In genomic region chr7:138030679-138031351, GRCh38 we compare ENCODE assay signal across 25 cellular contexts. TPM values are rescaled to one million over a fixed set of nuclear protein-coding genes. Genes with fewer than 3 reads are reported as not detected.
DNase-seq lines count a peak whose midpoint lies in the region; ATAC-seq, FAIRE-seq and TF ChIP-seq lines count a peak whose summit lies in the region.
"Had no signal": no experiment of that assay in that cellular context is flagged by ENCODE, and none has a peak within 500 bp of the region (broad histone marks: within the 10 kb centered on the region; RNA-seq: fewer than 3 reads in every experiment).

No MANE protein-coding gene starts in this region.

- H2AFZ ChIP-seq in H1 (ENCODE audit: low read length) = no peak overlapping the region
- H2AFZ ChIP-seq: GM23338 had no signal

- no peaks in the 10 kb centered on the region for H3K27me3 ChIP-seq in H1 (replicated peaks in 1 of 4; ENCODE audit: control insufficient read depth in 3 of 4, extremely low read depth in 1 of 4, insufficient read depth in 3 of 4, low read length in 3 of 4)
- no peaks in the 10 kb centered on the region for H3K27me3 ChIP-seq in right cardiac atrium (ENCODE audit: control insufficient read depth, insufficient read depth)
- H3K27me3 ChIP-seq: ovary had no signal

- no peaks in the 10 kb centered on the region for H3K36me3 ChIP-seq in H1 (ENCODE audit: control insufficient read depth in 2 of 4, insufficient read depth in 4 of 4, low read length in 3 of 4)
- H3K36me3 ChIP-seq: left ventricle myocardium inferior, ovary had no signal

- no peak overlapping the region for H3K4me2 ChIP-seq in H1 (ENCODE audit: insufficient read depth in 1 of 2, low read depth in 2 of 2, low read length in 2 of 2)
- H3K4me2 ChIP-seq: GM23338 had no signal

- H3K27ac Mint-ChIP-seq in HFFc6 (no peak overlapping the region), T-cell (no peak overlapping the region)
- H3K27ac Mint-ChIP-seq: activated CD4-positive, alpha-beta memory T cell treated with anti-CD3 and anti-CD28 coated beads, Interleukin-2, amount 10 ng/mL, durations not matched to agents 7 days and 5 days; activated naive CD8-positive, alpha-beta T cell treated with anti-CD3 and anti-CD28 coated beads for 36 hours; activated T-cell treated with anti-CD3 and anti-CD28 coated beads, Interleukin-2, amount 50 U/mL, for 72 hours; GM23338 had no signal

- peaks cover 10% of the 10 kb centered on the region; the same call in 1 of the 2 replicates for H3K4me1 Mint-ChIP-seq in HFFc6 (ENCODE audit: low read depth)
- no peaks in the 10 kb centered on the region for H3K4me1 Mint-ChIP-seq in T-cell
- H3K4me1 Mint-ChIP-seq: activated CD4-positive, alpha-beta memory T cell treated with anti-CD3 and anti-CD28 coated beads, Interleukin-2, amount 10 ng/mL, durations not matched to agents 7 days and 5 days had no signal

- no peaks in the 10 kb centered on the region for H4K20me1 ChIP-seq in H1 (replicated peaks in 1 of 2; ENCODE audit: control insufficient read depth in 1 of 2, insufficient read depth in 2 of 2, low read length in 2 of 2)

- no peak overlapping the region for H3K4me3 Mint-ChIP-seq in HFFc6
- no peak overlapping the region for H3K4me3 Mint-ChIP-seq in T-cell
- H3K4me3 Mint-ChIP-seq: activated CD4-positive, alpha-beta memory T cell treated with anti-CD3 and anti-CD28 coated beads, Interleukin-2, amount 10 ng/mL, durations not matched to agents 7 days and 5 days; activated naive CD8-positive, alpha-beta T cell treated with anti-CD3 and anti-CD28 coated beads for 36 hours; activated T-cell treated with anti-CD3 and anti-CD28 coated beads, Interleukin-2, amount 50 U/mL, for 72 hours; GM23338 had no signal

- no peak overlapping the region for H3K56ac ChIP-seq in H1 (replicated peaks; ENCODE audit: insufficient read length, low read depth, low read length)

- no peak overlapping the region for H3K14ac ChIP-seq in H1 (ENCODE audit: insufficient read length)

- POLR2A ChIA-PET in H1 (lab: Charles Lee; ENCODE audit: partially characterized antibody) = interaction anchor here (0.6 kb wide), 1 partner anchor 276 kb away, joined by 4 read pairs; no protein-coding TSS in a partner anchor
- POLR2A ChIA-PET in T-cell (lab: Charles Lee) = no interaction called here

- H2BK120ac ChIP-seq in H1 (replicated peaks; ENCODE audit: low read depth, low read length) = no peak overlapping the region

- H3K9ac ChIP-seq in H1 (replicated peaks in 1 of 4; ENCODE audit: extremely low read depth in 1 of 4, low read depth in 3 of 4, low read length in 3 of 4) = no peak overlapping the region

- no peak for TF ChIP-seq POLR2A in H1 (IDR thresholded peaks at IDR 0.05; ENCODE audit: control extremely low read depth in 1 of 2, low read depth in 2 of 2, low read length in 2 of 2)

- no peak overlapping the region for H2AK5ac ChIP-seq in H1 (ENCODE audit: low read depth, low read length)

- H3K36me3 Mint-ChIP-seq in HFFc6 (ENCODE audit: low read depth) (0 out of 2 replicates have a peak, but pooled peaks cover 8% of the 10 kb centered on the region), T-cell (no peaks in the 10 kb centered on the region)

- no peak for TF ChIP-seq RAD21 in H1 (IDR thresholded peaks at IDR 0.05 in 1 of 2, conservative IDR thresholded peaks at IDR 0.05 in 1 of 2; ENCODE audit: low read depth in 2 of 2, low read length in 2 of 2)

- peaks cover 7% of the 10 kb centered on the region for H3K9me3 Mint-ChIP-seq in HFFc6
- peaks cover 0 to 6% (median 0%) of the 10 kb centered on the region in 3 donors for H3K9me3 Mint-ChIP-seq in T-cell

- TF ChIP-seq CTCF in H1 (IDR thresholded peaks at IDR 0.05; ENCODE audit: control extremely low read depth in 1 of 3, insufficient read depth in 1 of 3, low read depth in 1 of 3, low read length in 3 of 3) (no peak), HFFc6 (IDR thresholded peaks at IDR 0.05) (no peak)

- H2BK15ac ChIP-seq in H1 (ENCODE audit: low read length) = no peak overlapping the region

- 91% methylated on average over 7 of the region's 7 CpGs; no CpG with 5 or more reads in 1 of the 2 experiments for WGBS in H1 (ENCODE audit: extremely low coverage in 1 of 2, insufficient coverage in 1 of 2, insufficient read length in 1 of 2, insufficient replicate concordance in 2 of 2, low coverage in 1 of 2, low lambda C conversion rate in 2 of 2, missing lambda C conversion rate in 1 of 2), 2 experiments
- 87% methylated on average over 7 of the region's 7 CpGs for WGBS in right cardiac atrium

- no peak overlapping the region for H3K4ac ChIP-seq in H1 (replicated peaks; ENCODE audit: insufficient read length, low read depth, low read length)

- no peak overlapping the region for H4K91ac ChIP-seq in H1 (replicated peaks; ENCODE audit: insufficient read length, low read length)

- no peak overlapping the region for H2BK5ac ChIP-seq in H1 (ENCODE audit: low read depth, low read length)

- H3K27me3 Mint-ChIP-seq in HFFc6 (ENCODE audit: insufficient read depth) (peaks cover 2% of the 10 kb centered on the region), T-cell (peaks cover 4 to 10% of the 10 kb centered on the region in 2 donors)
- H3K27me3 Mint-ChIP-seq: activated CD4-positive, alpha-beta memory T cell treated with anti-CD3 and anti-CD28 coated beads, Interleukin-2, amount 10 ng/mL, durations not matched to agents 7 days and 5 days; activated naive CD8-positive, alpha-beta T cell treated with anti-CD3 and anti-CD28 coated beads for 36 hours had no signal

- H3K23ac ChIP-seq in H1 (ENCODE audit: insufficient read length) = no peak overlapping the region

- peaks cover 10 to 11% of the 10 kb centered on the region in 2 experiments; a peak in 3 of 4 replicates for H3K9me3 ChIP-seq in H1 (ENCODE audit: insufficient read depth in 2 of 2, low read depth in 1 of 2, low read length in 1 of 2)
- H3K9me3 ChIP-seq in right cardiac atrium (ENCODE audit: control insufficient read depth, low read length) = no peaks in the 10 kb centered on the region
- H3K9me3 ChIP-seq: left ventricle myocardium inferior, ovary had no signal

- H3K4me1 ChIP-seq in H1 (replicated peaks in 1 of 4; ENCODE audit: control insufficient read depth in 3 of 4, insufficient read depth in 4 of 4, low read length in 3 of 4) = peaks cover 2 to 12% (median 7%) of the 10 kb centered on the region in 4 experiments; a peak in 6 of 7 replicates
- no peaks in the 10 kb centered on the region for H3K4me1 ChIP-seq in right cardiac atrium (ENCODE audit: control insufficient read depth, insufficient read depth, low read length)
- H3K4me1 ChIP-seq: left ventricle myocardium inferior had no signal

- H3K23me2 ChIP-seq in H1 (ENCODE audit: low read depth, low read length) = no peaks in the 10 kb centered on the region

- CTCF ChIA-PET in H1 (lab: Charles Lee; ENCODE audit: partially characterized antibody) (interaction anchor here (0.6 to 1.6 kb wide), 3 partner anchors 14 to 1054 kb away, joined by 3 to 5 read pairs (median 3); no protein-coding TSS in a partner anchor), T-cell (lab: Charles Lee) (interaction anchor here in 1 of 2 donors (0.5 kb wide), 1 partner anchor 143 kb away, joined by 4 read pairs; no protein-coding TSS in a partner anchor)

- no peak for TF ChIP-seq EP300 in H1 (IDR thresholded peaks at IDR 0.05; ENCODE audit: borderline replicate concordance in 1 of 2, low read depth in 2 of 2, low read length in 2 of 2)

- no peak overlapping the region for H3K4me3 ChIP-seq in H1 (ENCODE audit: extremely low read depth in 1 of 4, insufficient read depth in 2 of 4, low read depth in 3 of 4, low read length in 4 of 4)
- H3K4me3 ChIP-seq in right cardiac atrium (ENCODE audit: low read length) = no peak overlapping the region
- H3K4me3 ChIP-seq: GM23338, left ventricle myocardium inferior, ovary had no signal

- ATAC-seq in GM21367 (IDR thresholded peaks at IDR 0.05; ENCODE audit: unreplicated experiment) (no peak), T-cell (replicated peaks in 1 of 4) (no peak), right cardiac atrium (no peak)
- ATAC-seq: activated T-cell treated with anti-CD3 and anti-CD28 coated beads, Interleukin-2, amount 50 U/mL, for 72 hours; GM23338 had no signal

- no peak overlapping the region for H4K8ac ChIP-seq in H1 (ENCODE audit: extremely low read depth, insufficient read depth, low read length)

- H3K27ac ChIP-seq in H1 (ENCODE audit: low read depth, low read length) = no peak overlapping the region
- H3K27ac ChIP-seq in right cardiac atrium (ENCODE audit: low read length) = no peak overlapping the region
- H3K27ac ChIP-seq: HL-60, left ventricle myocardium inferior, ovary had no signal

- no peak for FAIRE-seq in H1 (lab: Jason Lieb, UNC)

- H3K18ac ChIP-seq in H1 (ENCODE audit: extremely low read depth, low read length) = no peak overlapping the region; the same call in 1 of the 2 replicates

- intact Hi-C loops in right cardiac atrium (cut with DNase I) = no loop called here

- H4K5ac ChIP-seq in H1 (ENCODE audit: insufficient read length, low read depth, low read length) = no peak overlapping the region

- no peaks in the 10 kb centered on the region for H3K79me2 ChIP-seq in H1 (ENCODE audit: control insufficient read depth in 1 of 2, insufficient read depth in 2 of 2, low read length in 2 of 2)

- H3K79me1 ChIP-seq in H1 (ENCODE audit: low read depth, low read length) = no peaks in the 10 kb centered on the region

- DNase-seq in EH (ENCODE audit: low read depth) = peak; percentile 9
- DNase-seq in NCI-H226 = peak; percentile 22
- no peak for DNase-seq in H1 (ENCODE audit: low read depth in 1 of 2, low spot score in 2 of 2)
- peak; percentile 26 for DNase-seq in mucosa of gallbladder (ENCODE audit: low spot score)
- DNase-seq in HFFc6 = no peak
- DNase-seq in T-cell = no peak
- no peak for DNase-seq in right cardiac atrium
- DNase-seq: activated CD4-positive, alpha-beta memory T cell treated with anti-CD3 and anti-CD28 coated beads, Interleukin-2, amount 10 ng/mL, durations not matched to agents 7 days and 5 days; activated naive CD8-positive, alpha-beta T cell treated with anti-CD3 and anti-CD28 coated beads for 36 hours; activated T-cell treated with anti-CD3 and anti-CD28 coated beads, Interleukin-2, amount 50 U/mL, for 72 hours; caudate nucleus; COR-L47; effector CD8-positive, alpha-beta T cell; KG1; left ventricle myocardium inferior; NCI-H1105; NCI-H2171; NCI-H82; ovary; stimulated activated CD4-positive, alpha-beta T cell treated with anti-CD3 and anti-CD28 coated beads, Interleukin-4, amount 100 ng/mL, for 1 hour; substantia nigra had no signal

- peak overlapping the region; percentile 44; the same call in 1 of the 2 replicates for H2BK12ac ChIP-seq in H1 (ENCODE audit: low read depth, low read length)

- peak overlapping the region; percentile 66; the same call in 1 of the 2 replicates for H2BK20ac ChIP-seq in H1 (ENCODE audit: low read length)

RNA-seq across cellular contexts. Expression of gene CREB3L2, which starts 28.9 kb away (rescaled TPM):
- total RNA-seq in H1 (2021; fragmentation: NEBNext Ultra II Directional; extraction: Animal tissue kit (Norgen Biotek cat#: 25700)) = 48.3 and 51.9 TPM in 2 replicates
- 14.4 and 16.5 TPM in 2 replicates for polyA plus RNA-seq in H1 (2011; rRNA removed)
- 12.2 TPM for polyA plus RNA-seq in H1 (2011; cell fraction: cytosol; rRNA removed)
- polyA plus RNA-seq in H1 (2011; cell fraction: nucleus; rRNA removed) = 21.2 TPM
- polyA plus RNA-seq in H1 (2012, experiment 1 of 2) = 12.1 to 15.9 TPM (median 14.9 TPM) in 4 replicates
- polyA plus RNA-seq in H1 (2012, experiment 2 of 2) = 2.5 TPM
- polyA plus RNA-seq in H1 (2013, experiment 1 of 2) = 22.8 TPM
- polyA plus RNA-seq in H1 (2013, experiment 2 of 2) = 25.6 TPM
- 33.3 and 34.7 TPM in 2 replicates for polyA minus RNA-seq in H1 (2011; rRNA and poly(A)+ RNA removed)
- polyA minus RNA-seq in H1 (2011; cell fraction: cytosol; rRNA and poly(A)+ RNA removed) = 19.2 TPM
- polyA minus RNA-seq in H1 (2011; cell fraction: nucleus; rRNA and poly(A)+ RNA removed) = 74.4 TPM
- total RNA-seq in mucosa of gallbladder = 80.3 TPM
- 100 to 1,000 TPM; 112 to 139 (median 123) TPM for total RNA-seq in HFFc6 (2021; fragmentation: NEBNext Ultra II Directional; extraction: Animal tissue kit (Norgen Biotek cat#: 25700))
- total RNA-seq in T-cell = 10 to 100 TPM; 21.1 to 40.8 (median 28.9) TPM
- 10 to 100 TPM; 37.0 to 75.1 (median 39.8) TPM for total RNA-seq in right cardiac atrium
- 10.7 TPM for polyA plus RNA-seq in right cardiac atrium

RNA-seq across cellular contexts. Expression of gene AKR1D1, which starts 45.4 kb away (rescaled TPM):
- not detected in 2 replicates for total RNA-seq in H1 (2021; fragmentation: NEBNext Ultra II Directional; extraction: Animal tissue kit (Norgen Biotek cat#: 25700))
- polyA plus RNA-seq in H1 (2011; rRNA removed) (not detected in 2 replicates), right cardiac atrium (not detected)
- polyA plus RNA-seq in H1 (2011; cell fraction: cytosol; rRNA removed) = 0.03 TPM
- polyA plus RNA-seq in H1 (2011; cell fraction: nucleus; rRNA removed) = not detected
- not detected in 4 replicates for polyA plus RNA-seq in H1 (2012, experiment 1 of 2)
- not detected for polyA plus RNA-seq in H1 (2012, experiment 2 of 2)
- 0.06 TPM for polyA plus RNA-seq in H1 (2013, experiment 1 of 2)
- 0.13 TPM for polyA plus RNA-seq in H1 (2013, experiment 2 of 2)
- polyA minus RNA-seq in H1 (2011; rRNA and poly(A)+ RNA removed) = 0.16 and 0.20 TPM in 2 replicates
- polyA minus RNA-seq in H1 (2011; cell fraction: cytosol; rRNA and poly(A)+ RNA removed) = not detected
- polyA minus RNA-seq in H1 (2011; cell fraction: nucleus; rRNA and poly(A)+ RNA removed) = not detected
- total RNA-seq in mucosa of gallbladder (0.37 TPM), T-cell (under 1 TPM in 1 of 5 donors, not detected in 4; 0.20 TPM), right cardiac atrium (not detected)
- under 1 TPM in 1 of 6 experiments, not detected in 5; 0.17 TPM for total RNA-seq in HFFc6 (2021; fragmentation: NEBNext Ultra II Directional; extraction: Animal tissue kit (Norgen Biotek cat#: 25700))
- total RNA-seq: activated CD4-positive, alpha-beta memory T cell treated with anti-CD3 and anti-CD28 coated beads, Interleukin-2, amount 10 ng/mL, durations not matched to agents 7 days and 5 days; activated naive CD8-positive, alpha-beta T cell treated with anti-CD3 and anti-CD28 coated beads for 36 hours; activated T-cell treated with anti-CD3 and anti-CD28 coated beads, Interleukin-2, amount 50 U/mL, for 72 hours; left ventricle myocardium inferior; ovary; skeletal muscle tissue had no signal
- polyA plus RNA-seq: GM23338, ovary had no signal

Comparison
In these comparisons a context has a peak if more than half of its experiments do, and no peak if none do; other contexts are left out.
1. DNase-seq: peak in EH (single experiment), NCI-H226 (single experiment) and mucosa of gallbladder (single experiment); none in H1 (0 of 2), HFFc6 (single experiment), T-cell (0 of 34) and right cardiac atrium (0 of 3).